2 cellular contexts compared by ENCODE assay signal in the genomic region with DNA sequence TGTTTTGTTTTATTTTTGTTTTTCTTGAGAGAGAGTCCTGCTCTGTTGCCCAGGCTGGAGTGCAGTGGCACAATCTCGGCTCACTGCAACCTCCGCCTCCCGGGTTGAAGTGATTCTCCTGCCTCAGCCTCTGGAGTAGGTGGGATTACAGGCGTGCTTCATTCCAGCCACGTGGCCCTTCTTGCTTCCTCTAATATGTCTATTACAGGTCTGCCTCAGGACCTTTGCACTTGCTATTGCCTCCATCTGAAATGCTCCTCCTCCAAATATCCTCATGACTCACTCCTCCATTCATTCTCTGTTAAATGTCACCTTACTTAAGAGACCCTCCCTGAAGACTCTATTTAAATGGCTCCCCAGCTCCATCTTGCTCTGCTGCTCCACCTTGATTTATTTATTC.
TF ChIP-seq lines count a peak whose summit lies in the region.

No MANE protein-coding gene starts in this region.

TF ChIP-seq in HEK293, 187 proteins besides CTCF, POLR2A, EP300 and RAD21:
- TF ChIP-seq ZNF433 (tag by site-specific recombination; IDR thresholded peaks at IDR 0.05; ENCODE audit: low read depth), result no peak
- TF ChIP-seq ZNF624 (tag by site-specific recombination; IDR thresholded peaks at IDR 0.05), result no peak
- TF ChIP-seq ZNF677 (tag by site-specific recombination; IDR thresholded peaks at IDR 0.05), result no peak
- TF ChIP-seq, protein P1, sequence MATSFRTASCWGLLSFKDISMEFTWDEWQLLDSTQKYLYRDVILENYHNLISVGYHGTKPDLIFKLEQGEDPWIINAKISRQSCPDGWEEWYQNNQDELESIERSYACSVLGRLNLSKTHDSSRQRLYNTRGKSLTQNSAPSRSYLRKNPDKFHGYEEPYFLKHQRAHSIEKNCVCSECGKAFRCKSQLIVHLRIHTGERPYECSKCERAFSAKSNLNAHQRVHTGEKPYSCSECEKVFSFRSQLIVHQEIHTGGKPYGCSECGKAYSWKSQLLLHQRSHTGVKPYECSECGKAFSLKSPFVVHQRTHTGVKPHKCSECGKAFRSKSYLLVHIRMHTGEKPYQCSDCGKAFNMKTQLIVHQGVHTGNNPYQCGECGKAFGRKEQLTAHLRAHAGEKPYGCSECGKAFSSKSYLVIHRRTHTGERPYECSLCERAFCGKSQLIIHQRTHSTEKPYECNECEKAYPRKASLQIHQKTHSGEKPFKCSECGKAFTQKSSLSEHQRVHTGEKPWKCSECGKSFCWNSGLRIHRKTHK (tag by site-specific recombination; IDR thresholded peaks at IDR 0.05), result no peak
- TF ChIP-seq, protein P2, sequence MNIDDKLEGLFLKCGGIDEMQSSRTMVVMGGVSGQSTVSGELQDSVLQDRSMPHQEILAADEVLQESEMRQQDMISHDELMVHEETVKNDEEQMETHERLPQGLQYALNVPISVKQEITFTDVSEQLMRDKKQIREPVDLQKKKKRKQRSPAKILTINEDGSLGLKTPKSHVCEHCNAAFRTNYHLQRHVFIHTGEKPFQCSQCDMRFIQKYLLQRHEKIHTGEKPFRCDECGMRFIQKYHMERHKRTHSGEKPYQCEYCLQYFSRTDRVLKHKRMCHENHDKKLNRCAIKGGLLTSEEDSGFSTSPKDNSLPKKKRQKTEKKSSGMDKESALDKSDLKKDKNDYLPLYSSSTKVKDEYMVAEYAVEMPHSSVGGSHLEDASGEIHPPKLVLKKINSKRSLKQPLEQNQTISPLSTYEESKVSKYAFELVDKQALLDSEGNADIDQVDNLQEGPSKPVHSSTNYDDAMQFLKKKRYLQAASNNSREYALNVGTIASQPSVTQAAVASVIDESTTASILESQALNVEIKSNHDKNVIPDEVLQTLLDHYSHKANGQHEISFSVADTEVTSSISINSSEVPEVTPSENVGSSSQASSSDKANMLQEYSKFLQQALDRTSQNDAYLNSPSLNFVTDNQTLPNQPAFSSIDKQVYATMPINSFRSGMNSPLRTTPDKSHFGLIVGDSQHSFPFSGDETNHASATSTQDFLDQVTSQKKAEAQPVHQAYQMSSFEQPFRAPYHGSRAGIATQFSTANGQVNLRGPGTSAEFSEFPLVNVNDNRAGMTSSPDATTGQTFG (tag by site-specific recombination; IDR thresholded peaks at IDR 0.05; ENCODE audit: borderline replicate concordance), result no peak
- peak; percentile 92 for TF ChIP-seq ZNF623 (tag by site-specific recombination; IDR thresholded peaks at IDR 0.05)
TF ChIP-seq in HEK293: peak in this region for 1.

TF ChIP-seq in K562, 482 proteins besides CTCF, POLR2A, EP300 and RAD21:
- TF ChIP-seq KDM1A (IDR thresholded peaks at IDR 0.05) (0 out of 4 replicates have a peak, but pooled peaks of 1 of the 2 experiments have one; percentile 8), MEIS2 (IDR thresholded peaks at IDR 0.05; ENCODE audit: partially characterized antibody) (no peak), BCOR (IDR thresholded peaks at IDR 0.05) (0 out of 2 replicates have a peak, but pooled peaks have one; percentile 21), SMARCA5 (IDR thresholded peaks at IDR 0.05) (0 out of 2 replicates have a peak, but pooled peaks have one; percentile 25), RBM25 (IDR thresholded peaks at IDR 0.05; ENCODE audit: low read depth, low read length, severe bottlenecking) (peak; percentile 66)
- TF ChIP-seq, protein P3, sequence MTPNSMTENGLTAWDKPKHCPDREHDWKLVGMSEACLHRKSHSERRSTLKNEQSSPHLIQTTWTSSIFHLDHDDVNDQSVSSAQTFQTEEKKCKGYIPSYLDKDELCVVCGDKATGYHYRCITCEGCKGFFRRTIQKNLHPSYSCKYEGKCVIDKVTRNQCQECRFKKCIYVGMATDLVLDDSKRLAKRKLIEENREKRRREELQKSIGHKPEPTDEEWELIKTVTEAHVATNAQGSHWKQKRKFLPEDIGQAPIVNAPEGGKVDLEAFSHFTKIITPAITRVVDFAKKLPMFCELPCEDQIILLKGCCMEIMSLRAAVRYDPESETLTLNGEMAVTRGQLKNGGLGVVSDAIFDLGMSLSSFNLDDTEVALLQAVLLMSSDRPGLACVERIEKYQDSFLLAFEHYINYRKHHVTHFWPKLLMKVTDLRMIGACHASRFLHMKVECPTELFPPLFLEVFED (CRISPR knock-in tag; conservative IDR thresholded peaks at IDR 0.05), result no peak
